Comparison of ENCODE assay signal across 19 cellular contexts in the genomic region with DNA sequence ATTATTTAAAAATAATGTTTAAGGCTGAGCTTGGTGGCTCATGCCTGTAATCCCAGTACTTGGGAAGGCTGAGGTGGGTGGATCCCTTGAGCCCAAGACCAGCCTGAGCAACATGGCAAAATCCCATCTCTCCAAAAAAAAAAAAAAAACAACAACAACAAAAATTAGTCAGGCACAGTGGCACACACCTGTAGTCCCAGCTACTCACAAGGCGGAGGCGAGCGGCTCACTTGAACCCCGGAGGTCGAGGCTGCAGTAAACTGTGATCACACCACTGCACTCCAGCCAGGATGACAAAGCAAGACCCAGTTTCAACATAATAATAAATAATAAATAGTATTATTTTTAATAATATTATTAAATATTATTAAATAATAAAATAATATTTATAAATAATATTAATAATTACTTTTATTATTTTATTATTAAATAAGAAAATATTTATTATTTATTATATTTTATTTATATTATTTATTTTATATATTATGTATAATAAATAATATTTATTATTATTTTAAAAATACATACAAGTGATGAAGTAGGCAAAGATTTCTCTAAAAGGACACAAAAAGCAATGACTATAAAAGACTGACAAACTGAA. TPM values are rescaled to one million over a fixed set of nuclear protein-coding genes. Genes with fewer than 3 reads are reported as not detected.
A peak's percentile ranks its signal among the peaks of the same experiment; 100 is the strongest.
DNase-seq lines count a peak whose midpoint lies in the region; FAIRE-seq and TF ChIP-seq lines count a peak whose summit lies in the region.
"Had no signal": no experiment of that assay in that cellular context is flagged by ENCODE, and none has a peak within 500 bp of the region (broad histone marks: within the 10 kb centered on the region; RNA-seq: fewer than 3 reads in every experiment).

No MANE protein-coding gene starts in this region.

- no peaks in the 10 kb centered on the region for H3K9me3 Mint-ChIP-seq in CD8-positive, alpha-beta memory T cell
- H3K9me3 Mint-ChIP-seq: CD4-positive, alpha-beta memory T cell; HFFc6; IgD-negative memory B cell had no signal

- H3K4me3 Mint-ChIP-seq in CD8-positive, alpha-beta memory T cell, result no peak overlapping the region
- H3K4me3 Mint-ChIP-seq: CD4-positive, alpha-beta memory T cell; HFFc6; IgD-negative memory B cell had no signal

- peaks cover 0 to 1% of the 10 kb centered on the region in 2 donors for H3K27me3 Mint-ChIP-seq in CD8-positive, alpha-beta memory T cell
- H3K27me3 Mint-ChIP-seq: CD4-positive, alpha-beta memory T cell; IgD-negative memory B cell had no signal

- FAIRE-seq in colon (lab: Jason Lieb, UNC) (peak; percentile 92), GM12892 (lab: Jason Lieb, UNC) (no peak)
- FAIRE-seq: GM12891, H1 had no signal

- H3K27ac Mint-ChIP-seq in CD8-positive, alpha-beta memory T cell, result no peak overlapping the region
- H3K27ac Mint-ChIP-seq: CD4-positive, alpha-beta memory T cell; HFFc6; IgD-negative memory B cell had no signal

- CTCF ChIA-PET in CD8-positive, alpha-beta memory T cell (lab: Charles Lee), result no interaction called here
- CTCF ChIA-PET in PC-9 (lab: Charles Lee), result no interaction called here

- H3K4me2 ChIP-seq in PC-9 (peak overlapping the region; percentile 59), parathyroid adenoma (ENCODE audit: low read length) (no peak overlapping the region)

- no peaks in the 10 kb centered on the region for H3K36me3 ChIP-seq in CD8-positive, alpha-beta memory T cell (ENCODE audit: insufficient read depth, low read length)
- H3K36me3 ChIP-seq in PC-9 (ENCODE audit: low read depth) (peaks cover 26% of the 10 kb centered on the region; the same call in 1 of the 2 replicates), parathyroid adenoma (ENCODE audit: control insufficient read depth, insufficient read depth, low read length) (no peaks in the 10 kb centered on the region)
- H3K36me3 ChIP-seq: BE2C had no signal

- POLR2A ChIA-PET in CD8-positive, alpha-beta memory T cell (lab: Charles Lee), result interaction anchor here (0.7 kb wide), 1 partner anchor 41 kb away, joined by 10 read pairs; no protein-coding TSS in a partner anchor
- POLR2A ChIA-PET in PC-9 (lab: Charles Lee; ENCODE audit: unreplicated experiment), result interaction anchor here (0.6 kb wide), 1 partner anchor 38 kb away, joined by 19 read pairs; no protein-coding TSS in a partner anchor

- DNase-seq in CD8-positive, alpha-beta memory T cell, result no peak
- peak in 1 of 2 experiments; percentile 29 for DNase-seq in PC-9
- DNase-seq in NCI-H1436 (lab: John Stamatoyannopoulos, UW), result no peak
- no peak for DNase-seq in NCI-H1436 treated with DMSO at 0.1 percent for 48 hours (lab: John Stamatoyannopoulos, UW)
- DNase-seq in DMS153 (lab: John Stamatoyannopoulos, UW), result no peak
- DNase-seq in GM12892 (ENCODE audit: insufficient read length), result no peak
- DNase-seq: BE2C; CD4-positive, alpha-beta memory T cell; COR-L47; HCEC 1CT; HFFc6 had no signal

- H3K79me2 ChIP-seq in PC-9 (ENCODE audit: low read depth), result peaks cover 70% of the 10 kb centered on the region
- peaks cover 54% of the 10 kb centered on the region for H3K79me2 ChIP-seq in parathyroid adenoma

- no peak overlapping the region for H3K4me3 ChIP-seq in CD8-positive, alpha-beta memory T cell (ENCODE audit: low read length)
- H3K4me3 ChIP-seq in PC-9, result no peak overlapping the region
- H3K4me3 ChIP-seq in parathyroid adenoma (ENCODE audit: low read depth, low read length), result no peak overlapping the region

- no peak for TF ChIP-seq POLR2A in GM12892 (IDR thresholded peaks at IDR 0.05; ENCODE audit: low read depth, low read length)

- H3K9me2 ChIP-seq in PC-9 (ENCODE audit: insufficient read depth), result no peaks in the 10 kb centered on the region

- H3K9me3 ChIP-seq in CD8-positive, alpha-beta memory T cell (ENCODE audit: low read length), result no peaks in the 10 kb centered on the region
- H3K9me3 ChIP-seq in PC-9 (ENCODE audit: insufficient read depth, low read depth), result no peaks in the 10 kb centered on the region
- no peaks in the 10 kb centered on the region for H3K9me3 ChIP-seq in parathyroid adenoma (ENCODE audit: control insufficient read depth, low read length)
- H3K9me3 ChIP-seq: BE2C had no signal

- intact Hi-C loops in PC-9 (cut with micrococcal nuclease; ENCODE audit: unreplicated experiment), result no loop called here

- no TSS peak for BruUV-seq in PC-9 (replicated peaks; lab: Mats Ljungman, UMichigan)

- no peaks in the 10 kb centered on the region for H3K4me1 ChIP-seq in CD8-positive, alpha-beta memory T cell (ENCODE audit: insufficient read depth, low read length)
- H3K4me1 ChIP-seq in PC-9 (replicated peaks; ENCODE audit: insufficient read depth) (peaks cover 64% of the 10 kb centered on the region), parathyroid adenoma (peaks cover 56% of the 10 kb centered on the region)
- H3K4me1 ChIP-seq: BE2C had no signal

- peak overlapping the region; percentile 90 for H3K27ac ChIP-seq in CD8-positive, alpha-beta memory T cell (ENCODE audit: low read depth, low read length)
- 0 out of 2 replicates have a peak overlapping the region, but pooled peaks have one; percentile 71 for H3K27ac ChIP-seq in PC-9
- H3K27ac ChIP-seq in parathyroid adenoma, result peak overlapping the region; percentile 91
- H3K27ac ChIP-seq: C4-2B had no signal

- peaks cover 0 to 5% (median 0%) of the 10 kb centered on the region in 3 donors for H3K4me1 Mint-ChIP-seq in CD8-positive, alpha-beta memory T cell

- H4K20me1 ChIP-seq in PC-9 (ENCODE audit: insufficient read depth), result no peaks in the 10 kb centered on the region

- H3K9ac ChIP-seq in parathyroid adenoma, result no peak overlapping the region

- H2AFZ ChIP-seq in PC-9 (no peak overlapping the region), parathyroid adenoma (no peak overlapping the region)

- peaks cover 0 to 13% (median 8%) of the 10 kb centered on the region in 3 donors for H3K36me3 Mint-ChIP-seq in CD8-positive, alpha-beta memory T cell
- H3K36me3 Mint-ChIP-seq: IgD-negative memory B cell had no signal

- TF ChIP-seq CTCF in PC-9 (conservative IDR thresholded peaks at IDR 0.05), result no peak
- TF ChIP-seq CTCF in parathyroid adenoma (IDR thresholded peaks at IDR 0.05), result no peak

- H3K27me3 ChIP-seq in CD8-positive, alpha-beta memory T cell (ENCODE audit: insufficient read depth, low read length, poor library complexity, severe bottlenecking), result no peaks in the 10 kb centered on the region
- H3K27me3 ChIP-seq in PC-9 (ENCODE audit: insufficient read depth, low read depth) (no peaks in the 10 kb centered on the region), parathyroid adenoma (ENCODE audit: control insufficient read depth, insufficient read depth, low read length) (no peaks in the 10 kb centered on the region)
- H3K27me3 ChIP-seq: BE2C had no signal

- H3F3A ChIP-seq in PC-9 (ENCODE audit: insufficient read depth, low read depth), result peaks cover 27% of the 10 kb centered on the region

RNA-seq across cellular contexts. Expression of gene LRRC61, which starts 8.4 kb away (rescaled TPM):
- total RNA-seq in CD8-positive, alpha-beta memory T cell, result 10 to 100 TPM; 27.9 to 32.0 TPM
- polyA plus RNA-seq in CD8-positive, alpha-beta memory T cell, result 25.8 TPM
- 34.8 and 42.3 TPM in 2 replicates for total RNA-seq in PC-9 (2021)
- 6.6 TPM for polyA plus RNA-seq in GM12892 (2012; ENCODE audit: missing spikeins)
- total RNA-seq: A172, HFFc6, HT1080 had no signal

RNA-seq across cellular contexts. Expression of gene ACTR3C, which starts 8.6 kb away (rescaled TPM):
- total RNA-seq in CD8-positive, alpha-beta memory T cell, result 1 to 10 TPM; 4.5 to 6.6 TPM
- 4.7 TPM for polyA plus RNA-seq in CD8-positive, alpha-beta memory T cell
- 24.1 and 34.5 TPM in 2 replicates for total RNA-seq in PC-9 (2021)
- 2.8 TPM for polyA plus RNA-seq in GM12892 (2012; ENCODE audit: missing spikeins)
- total RNA-seq: H1, HFFc6, HT1080 had no signal

RNA-seq across cellular contexts. Expression of gene RARRES2, which starts 26.7 kb away (rescaled TPM):
- not detected for total RNA-seq in CD8-positive, alpha-beta memory T cell
- not detected for polyA plus RNA-seq in CD8-positive, alpha-beta memory T cell
- total RNA-seq in PC-9 (2021), result not detected in 2 replicates
- polyA plus RNA-seq in GM12892 (2012; ENCODE audit: missing spikeins), result 0.98 TPM
- total RNA-seq: CD4-positive, alpha-beta memory T cell; HT1080 had no signal
- polyA plus RNA-seq: CD4-positive, alpha-beta memory T cell; IgD-negative memory B cell had no signal

RNA-seq across cellular contexts. Expression of gene REPIN1, which starts 53.9 kb away (rescaled TPM):
- 10 to 100 TPM; 57.0 to 58.2 TPM for total RNA-seq in CD8-positive, alpha-beta memory T cell
- polyA plus RNA-seq in CD8-positive, alpha-beta memory T cell, result 60.8 TPM
- 172 and 174 TPM in 2 replicates for total RNA-seq in PC-9 (2021)
- polyA plus RNA-seq in GM12892 (2012; ENCODE audit: missing spikeins), result 46.6 TPM
